In genomic region chr1:6208723-6209660, GRCh38 we compare ENCODE assay signal across 1 cellular context.
A peak's percentile ranks its signal among the peaks of the same experiment; 100 is the strongest.
TF ChIP-seq lines count a peak whose summit lies in the region.

No MANE protein-coding gene starts in this region.

TF ChIP-seq in K562, 482 proteins besides CTCF, POLR2A, EP300 and RAD21 (continued from another document and continues in another):
- TF ChIP-seq ZNF609 (CRISPR knock-in tag; IDR thresholded peaks at IDR 0.05; ENCODE audit: borderline replicate concordance) (0 out of 2 replicates have a peak, but pooled peaks have one; percentile 18), RERE (CRISPR knock-in tag; IDR thresholded peaks at IDR 0.05; ENCODE audit: borderline replicate concordance) (no peak), PCBP1 (IDR thresholded peaks at IDR 0.05; ENCODE audit: low read depth, low read length, poor library complexity, severe bottlenecking) (peak; percentile 51), ZNF282 (CRISPR knock-in tag; IDR thresholded peaks at IDR 0.05) (no peak; the same call in 1 of the 2 replicates), ETV1 (tag; conservative IDR thresholded peaks at IDR 0.05; ENCODE audit: low read depth) (no peak), ATF1 (CRISPR knock-in tag; IDR thresholded peaks at IDR 0.05) (no peak), ATF1 (tag; IDR thresholded peaks at IDR 0.05) (peak; percentile 14), XRCC3 (IDR thresholded peaks at IDR 0.05) (no peak), MCM3 (IDR thresholded peaks at IDR 0.05) (no peak), HIVEP1 (CRISPR knock-in tag; IDR thresholded peaks at IDR 0.05) (no peak), SMARCC2 (IDR thresholded peaks at IDR 0.05; ENCODE audit: low read depth) (no peak), CHD4 (IDR thresholded peaks at IDR 0.05; ENCODE audit: insufficient read depth, insufficient replicate concordance, low read depth, low read length, poor library complexity, severe bottlenecking) (no peak), ARID2 (IDR thresholded peaks at IDR 0.05) (no peak), MLX (CRISPR knock-in tag; conservative IDR thresholded peaks at IDR 0.05) (no peak), CUX1 (CRISPR knock-in tag; IDR thresholded peaks at IDR 0.05) (no peak), TBP (optimal IDR thresholded peaks at IDR 0.05; ENCODE audit: low read depth, low read length) (peak; percentile 58), TEAD4 (IDR thresholded peaks at IDR 0.05; ENCODE audit: low read length) (no peak), TEAD4 (CRISPR knock-in tag; IDR thresholded peaks at IDR 0.05; ENCODE audit: borderline replicate concordance) (no peak), PATZ1 (CRISPR knock-in tag; IDR thresholded peaks at IDR 0.05; ENCODE audit: borderline replicate concordance) (no peak), PTRF (tag; IDR thresholded peaks at IDR 0.05) (no peak), ZNF780A (CRISPR knock-in tag; IDR thresholded peaks at IDR 0.05) (no peak), FOXA1 (IDR thresholded peaks at IDR 0.05; ENCODE audit: borderline replicate concordance) (no peak), MYNN (IDR thresholded peaks at IDR 0.05) (no peak), MYNN (CRISPR knock-in tag; IDR thresholded peaks at IDR 0.05) (no peak), POLR2B (IDR thresholded peaks at IDR 0.05; ENCODE audit: low read depth, partially characterized antibody) (peak; percentile 33), HDGF (IDR thresholded peaks at IDR 0.05) (no peak), PRMT5 (CRISPR knock-in tag; IDR thresholded peaks at IDR 0.05) (no peak), KAT2B (IDR thresholded peaks at IDR 0.05; ENCODE audit: low read depth, low read length) (no peak), RB1 (IDR thresholded peaks at IDR 0.05; ENCODE audit: low read depth) (peak; percentile 82), E2F3 (CRISPR knock-in tag; IDR thresholded peaks at IDR 0.05) (peak; percentile 56; the same call in 1 of the 2 replicates), ZBTB11 (CRISPR knock-in tag; IDR thresholded peaks at IDR 0.05) (peak in 1 of 3 experiments; percentile 44; a peak in 1 of 6 replicates), ZBED1 (IDR thresholded peaks at IDR 0.05) (no peak)
